ENCODE assay signal across 9 cellular contexts in the genomic region with DNA sequence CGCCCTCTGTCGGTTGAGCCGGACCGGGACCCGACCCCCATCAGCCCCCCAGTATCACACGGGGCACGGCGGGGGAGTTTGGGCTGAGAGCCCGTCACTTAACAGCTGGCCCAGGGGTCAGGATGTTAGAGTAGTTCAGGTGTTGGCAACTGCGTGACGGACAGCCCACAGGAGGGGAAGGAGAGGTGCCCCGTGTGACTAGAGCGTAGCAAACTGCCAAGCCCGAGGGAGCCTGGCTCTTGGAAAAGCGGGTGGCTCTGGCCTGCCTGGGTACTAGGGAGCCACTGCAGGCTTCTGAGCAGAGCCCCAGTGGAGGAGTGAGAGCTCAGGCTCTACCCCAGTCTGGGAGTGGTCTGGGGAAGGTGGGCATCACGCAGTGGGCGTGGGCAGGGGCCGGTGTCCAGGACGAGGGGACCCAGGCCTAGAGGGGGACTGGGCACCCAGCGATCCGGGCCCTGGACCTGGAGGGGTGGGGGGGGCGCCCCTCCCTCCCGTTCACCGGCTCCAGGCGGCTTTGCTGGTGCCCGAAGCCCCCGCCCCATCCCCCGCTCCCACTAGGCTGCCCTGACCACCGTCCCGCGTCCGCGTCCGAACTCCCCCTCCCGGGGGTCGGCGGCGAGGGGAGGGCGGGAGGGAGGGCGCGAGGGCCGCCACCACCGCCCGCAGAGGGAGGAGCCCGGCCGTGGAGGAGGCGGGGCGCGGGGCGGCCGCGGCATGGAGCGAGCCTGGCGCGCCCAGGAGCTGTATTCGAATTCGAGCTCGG. TPM values are rescaled to one million over a fixed set of nuclear protein-coding genes. Genes with fewer than 3 reads are reported as not detected.
DNase-seq lines count a peak whose midpoint lies in the region; ATAC-seq and TF ChIP-seq lines count a peak whose summit lies in the region.
"Had no signal": no experiment of that assay in that cellular context is flagged by ENCODE, and none has a peak within 500 bp of the region (broad histone marks: within the 10 kb centered on the region; RNA-seq: fewer than 3 reads in every experiment).

No MANE protein-coding gene starts in this region.

- TF ChIP-seq EP300 in neural cell (conservative IDR thresholded peaks at IDR 0.05; ENCODE audit: poor library complexity, severe bottlenecking): no peak

- no peak for ATAC-seq in GM19395 (IDR thresholded peaks at IDR 0.05; ENCODE audit: unreplicated experiment)

- H3K4me1 ChIP-seq in fibroblast of lung (ENCODE audit: control insufficient read depth, extremely low read depth, insufficient read depth, low read length): no peaks in the 10 kb centered on the region

- H3K27ac ChIP-seq in fibroblast of lung (ENCODE audit: insufficient read depth, low read length): no peak overlapping the region
- no peak overlapping the region for H3K27ac ChIP-seq in neural cell (ENCODE audit: low read length)

- H3K4me3 ChIP-seq in fibroblast of lung (replicated peaks in 1 of 4; ENCODE audit: control extremely low read depth in 1 of 4, insufficient read depth in 1 of 4, low read depth in 3 of 4, low read length in 4 of 4) (peak overlapping the region in 1 of 4 experiments; percentile 52), neural cell (ENCODE audit: low read length) (peak overlapping the region; percentile 73)

- TF ChIP-seq CTCF in LNCAP (IDR thresholded peaks at IDR 0.05) (0 out of 2 replicates have a peak, but pooled peaks have one; percentile 9), fibroblast of lung (conservative IDR thresholded peaks at IDR 0.05 in 1 of 2, IDR thresholded peaks at IDR 0.05 in 1 of 2; ENCODE audit: low read depth in 1 of 2, low read length in 2 of 2) (peak; percentile 49 to 53), neural cell (IDR thresholded peaks at IDR 0.05; ENCODE audit: poor library complexity, severe bottlenecking) (peak; percentile 65)

- H3K9ac ChIP-seq in fibroblast of lung (ENCODE audit: insufficient read depth, low read length) (no peak overlapping the region), neural cell (ENCODE audit: low read length) (peak overlapping the region; percentile 53)

- no peaks in the 10 kb centered on the region for H3K9me2 ChIP-seq in neural cell (ENCODE audit: insufficient read depth, low read length)

- H3F3A ChIP-seq in neural cell (ENCODE audit: insufficient read depth, low read length, poor library complexity, severe bottlenecking): peaks cover 4% of the 10 kb centered on the region

- TF ChIP-seq RAD21 in neural cell (conservative IDR thresholded peaks at IDR 0.05): peak; percentile 32

- no peaks in the 10 kb centered on the region for H4K20me1 ChIP-seq in fibroblast of lung (ENCODE audit: control insufficient read depth, extremely low read depth, insufficient read depth, low read length)
- no peaks in the 10 kb centered on the region for H4K20me1 ChIP-seq in neural cell (ENCODE audit: insufficient read depth)

- H3K4me2 ChIP-seq in fibroblast of lung (ENCODE audit: extremely low read depth, insufficient read depth, low read length): no peak overlapping the region
- no peak overlapping the region for H3K4me2 ChIP-seq in neural cell (ENCODE audit: low read length)

- H3K36me3 ChIP-seq in fibroblast of lung (ENCODE audit: control insufficient read depth, insufficient read depth, low read length): no peaks in the 10 kb centered on the region
- H3K36me3 ChIP-seq in neural cell (ENCODE audit: insufficient read depth, low read length): no peaks in the 10 kb centered on the region

- H2AFZ ChIP-seq in fibroblast of lung (ENCODE audit: low read length) (no peak overlapping the region), neural cell (ENCODE audit: low read depth, low read length) (no peak overlapping the region)

- H3K27me3 ChIP-seq in fibroblast of lung (ENCODE audit: control insufficient read depth, insufficient read depth, low read length): no peaks in the 10 kb centered on the region
- no peaks in the 10 kb centered on the region for H3K27me3 ChIP-seq in neural cell (ENCODE audit: insufficient read depth, low read depth, low read length)

- no peaks in the 10 kb centered on the region for H3K79me2 ChIP-seq in fibroblast of lung (ENCODE audit: control insufficient read depth, insufficient read depth, low read length)
- no peaks in the 10 kb centered on the region for H3K79me2 ChIP-seq in neural cell (replicated peaks; ENCODE audit: insufficient read depth, low read length)

- H3K9me3 ChIP-seq in fibroblast of lung (ENCODE audit: control insufficient read depth, insufficient read depth, low read depth, low read length): no peaks in the 10 kb centered on the region
- H3K9me3 ChIP-seq in neural cell (ENCODE audit: low read length): no peaks in the 10 kb centered on the region

- DNase-seq in AG08396 (ENCODE audit: low spot score) (peak; percentile 86), fibroblast of lung (ENCODE audit: low read depth in 2 of 2) (peak in 1 of 2 donors; percentile 11), HPDE6-E6E7 (ENCODE audit: extremely low spot score) (no peak), NCI-H1092 treated with DMSO at 0.1 percent for 48 hours (lab: John Stamatoyannopoulos, UW) (no peak), SW 1271 (lab: John Stamatoyannopoulos, UW) (no peak)

TF ChIP-seq in neural cell, 6 proteins besides CTCF, POLR2A, EP300 and RAD21:
- no peak for TF ChIP-seq TAF1 (IDR thresholded peaks at IDR 0.05; ENCODE audit: low read depth)
- TF ChIP-seq MXI1 (conservative IDR thresholded peaks at IDR 0.05; ENCODE audit: poor library complexity, severe bottlenecking): no peak
- TF ChIP-seq POLR2AphosphoS5 (IDR thresholded peaks at IDR 0.05): no peak
- TF ChIP-seq SMC3 (conservative IDR thresholded peaks at IDR 0.05; ENCODE audit: poor library complexity): no peak
- TF ChIP-seq EZH2 (IDR thresholded peaks at IDR 0.05; ENCODE audit: borderline replicate concordance, insufficient read depth, low read length, poor library complexity, severe bottlenecking): no peak
- TF ChIP-seq, protein P1, sequence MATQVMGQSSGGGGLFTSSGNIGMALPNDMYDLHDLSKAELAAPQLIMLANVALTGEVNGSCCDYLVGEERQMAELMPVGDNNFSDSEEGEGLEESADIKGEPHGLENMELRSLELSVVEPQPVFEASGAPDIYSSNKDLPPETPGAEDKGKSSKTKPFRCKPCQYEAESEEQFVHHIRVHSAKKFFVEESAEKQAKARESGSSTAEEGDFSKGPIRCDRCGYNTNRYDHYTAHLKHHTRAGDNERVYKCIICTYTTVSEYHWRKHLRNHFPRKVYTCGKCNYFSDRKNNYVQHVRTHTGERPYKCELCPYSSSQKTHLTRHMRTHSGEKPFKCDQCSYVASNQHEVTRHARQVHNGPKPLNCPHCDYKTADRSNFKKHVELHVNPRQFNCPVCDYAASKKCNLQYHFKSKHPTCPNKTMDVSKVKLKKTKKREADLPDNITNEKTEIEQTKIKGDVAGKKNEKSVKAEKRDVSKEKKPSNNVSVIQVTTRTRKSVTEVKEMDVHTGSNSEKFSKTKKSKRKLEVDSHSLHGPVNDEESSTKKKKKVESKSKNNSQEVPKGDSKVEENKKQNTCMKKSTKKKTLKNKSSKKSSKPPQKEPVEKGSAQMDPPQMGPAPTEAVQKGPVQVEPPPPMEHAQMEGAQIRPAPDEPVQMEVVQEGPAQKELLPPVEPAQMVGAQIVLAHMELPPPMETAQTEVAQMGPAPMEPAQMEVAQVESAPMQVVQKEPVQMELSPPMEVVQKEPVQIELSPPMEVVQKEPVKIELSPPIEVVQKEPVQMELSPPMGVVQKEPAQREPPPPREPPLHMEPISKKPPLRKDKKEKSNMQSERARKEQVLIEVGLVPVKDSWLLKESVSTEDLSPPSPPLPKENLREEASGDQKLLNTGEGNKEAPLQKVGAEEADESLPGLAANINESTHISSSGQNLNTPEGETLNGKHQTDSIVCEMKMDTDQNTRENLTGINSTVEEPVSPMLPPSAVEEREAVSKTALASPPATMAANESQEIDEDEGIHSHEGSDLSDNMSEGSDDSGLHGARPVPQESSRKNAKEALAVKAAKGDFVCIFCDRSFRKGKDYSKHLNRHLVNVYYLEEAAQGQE (IDR thresholded peaks at IDR 0.05; ENCODE audit: borderline replicate concordance): no peak
TF ChIP-seq in neural cell: peak in this region for 0.

RNA-seq across cellular contexts. Expression of a gene that starts 24.4 kb away (rescaled TPM):
- 0.26 and 0.33 TPM in 2 replicates for total RNA-seq in fibroblast of lung
- 0.12 and 0.17 TPM in 2 replicates for polyA plus RNA-seq in fibroblast of lung
- 0.48 and 0.53 TPM in 2 replicates for polyA plus RNA-seq in fibroblast of lung (2012)
- polyA minus RNA-seq in fibroblast of lung (ENCODE audit: low replicate concordance): 0.07 and 0.08 TPM in 2 replicates
- polyA plus RNA-seq in neural cell: 5.5 and 6.3 TPM in 2 replicates
- polyA minus RNA-seq in neural cell: 9.6 and 9.7 TPM in 2 replicates

RNA-seq across cellular contexts. Expression of a gene that starts 41.0 kb away (rescaled TPM):
- total RNA-seq in fibroblast of lung: not detected in 2 replicates
- polyA plus RNA-seq in fibroblast of lung: not detected in 2 replicates
- not detected in 2 replicates for polyA plus RNA-seq in fibroblast of lung (2012)
- polyA minus RNA-seq in fibroblast of lung (ENCODE audit: low replicate concordance): not detected in 2 replicates
- polyA plus RNA-seq in neural cell: not detected in 2 replicates
- not detected in 2 replicates for polyA minus RNA-seq in neural cell
- total RNA-seq: myocyte had no signal

Comparison
In these comparisons a context has a peak if more than half of its experiments do, and no peak if none do; other contexts are left out.
1. CTCF ChIP-seq: peak in every context shown above with its lines; median percentile 65 in neural cell; 51 in fibroblast of lung; 9 in LNCAP.